1 cellular context compared by ENCODE assay signal in genomic region chr10:30743586-30743985, GRCh38.
TF ChIP-seq lines count a peak whose summit lies in the region.

No MANE protein-coding gene starts in this region.

TF ChIP-seq in HEK293T, 16 proteins besides CTCF, POLR2A, EP300 and RAD21 (continued from another document):
- TF ChIP-seq ELF4 (IDR thresholded peaks at IDR 0.05) (no peak), NFRKB (IDR thresholded peaks at IDR 0.05) (no peak), ZNF384 (IDR thresholded peaks at IDR 0.05) (no peak)
TF ChIP-seq in HEK293T: peak in this region for 0.
